ENCODE assay signal across 1 cellular context in the genomic region with DNA sequence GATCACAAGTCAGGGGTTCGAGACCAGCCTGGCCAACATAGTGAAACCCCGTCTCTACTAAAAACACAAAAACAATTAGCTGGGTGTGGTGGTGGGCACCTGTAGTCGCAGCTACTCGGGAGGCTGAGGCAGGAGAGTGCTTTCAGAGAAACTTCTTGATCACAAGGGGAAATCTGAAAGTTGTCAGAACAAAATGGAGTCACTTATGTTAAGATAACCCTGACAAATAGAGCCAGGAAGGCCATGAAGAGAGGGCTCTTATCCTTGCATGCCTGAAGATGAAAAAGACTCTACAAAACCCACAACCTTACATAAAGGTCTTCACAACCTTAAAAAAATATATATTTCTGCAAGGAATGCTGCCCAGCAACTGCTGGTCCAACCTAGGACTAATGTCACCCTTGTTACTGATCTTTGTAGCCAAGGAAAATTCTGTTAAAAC.
TF ChIP-seq lines count a peak whose summit lies in the region.

No MANE protein-coding gene starts in this region.

TF ChIP-seq in SK-N-SH, 30 proteins besides CTCF, POLR2A, EP300 and RAD21 (continued from another document):
- TF ChIP-seq, protein P1, sequence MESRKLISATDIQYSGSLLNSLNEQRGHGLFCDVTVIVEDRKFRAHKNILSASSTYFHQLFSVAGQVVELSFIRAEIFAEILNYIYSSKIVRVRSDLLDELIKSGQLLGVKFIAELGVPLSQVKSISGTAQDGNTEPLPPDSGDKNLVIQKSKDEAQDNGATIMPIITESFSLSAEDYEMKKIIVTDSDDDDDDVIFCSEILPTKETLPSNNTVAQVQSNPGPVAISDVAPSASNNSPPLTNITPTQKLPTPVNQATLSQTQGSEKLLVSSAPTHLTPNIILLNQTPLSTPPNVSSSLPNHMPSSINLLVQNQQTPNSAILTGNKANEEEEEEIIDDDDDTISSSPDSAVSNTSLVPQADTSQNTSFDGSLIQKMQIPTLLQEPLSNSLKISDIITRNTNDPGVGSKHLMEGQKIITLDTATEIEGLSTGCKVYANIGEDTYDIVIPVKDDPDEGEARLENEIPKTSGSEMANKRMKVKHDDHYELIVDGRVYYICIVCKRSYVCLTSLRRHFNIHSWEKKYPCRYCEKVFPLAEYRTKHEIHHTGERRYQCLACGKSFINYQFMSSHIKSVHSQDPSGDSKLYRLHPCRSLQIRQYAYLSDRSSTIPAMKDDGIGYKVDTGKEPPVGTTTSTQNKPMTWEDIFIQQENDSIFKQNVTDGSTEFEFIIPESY (IDR thresholded peaks at IDR 0.05; ENCODE audit: borderline replicate concordance, low read depth), result no peak
- TF ChIP-seq FOXJ3 (CRISPR knock-in tag; IDR thresholded peaks at IDR 0.05) (no peak), POLR2AphosphoS5 (IDR thresholded peaks at IDR 0.05; ENCODE audit: low read depth, low read length) (no peak), NFIC (IDR thresholded peaks at IDR 0.05; ENCODE audit: borderline replicate concordance) (no peak), EZH2phosphoT487 (IDR thresholded peaks at IDR 0.05; ENCODE audit: borderline replicate concordance, low read depth) (no peak), NRF1 (IDR thresholded peaks at IDR 0.05; ENCODE audit: low read depth, low read length) (no peak)
- TF ChIP-seq, protein P2, sequence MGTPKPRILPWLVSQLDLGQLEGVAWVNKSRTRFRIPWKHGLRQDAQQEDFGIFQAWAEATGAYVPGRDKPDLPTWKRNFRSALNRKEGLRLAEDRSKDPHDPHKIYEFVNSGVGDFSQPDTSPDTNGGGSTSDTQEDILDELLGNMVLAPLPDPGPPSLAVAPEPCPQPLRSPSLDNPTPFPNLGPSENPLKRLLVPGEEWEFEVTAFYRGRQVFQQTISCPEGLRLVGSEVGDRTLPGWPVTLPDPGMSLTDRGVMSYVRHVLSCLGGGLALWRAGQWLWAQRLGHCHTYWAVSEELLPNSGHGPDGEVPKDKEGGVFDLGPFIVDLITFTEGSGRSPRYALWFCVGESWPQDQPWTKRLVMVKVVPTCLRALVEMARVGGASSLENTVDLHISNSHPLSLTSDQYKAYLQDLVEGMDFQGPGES (IDR thresholded peaks at IDR 0.05; ENCODE audit: low read depth, low read length), result no peak
